Comparison of ENCODE assay signal across 1 cellular context in genomic region chr14:47194051-47194450, GRCh38.
TF ChIP-seq lines count a peak whose summit lies in the region.

No MANE protein-coding gene starts in this region.

TF ChIP-seq in endothelial cell of umbilical vein, 7 proteins besides CTCF, POLR2A, EP300 and RAD21:
- TF ChIP-seq MAX (IDR thresholded peaks at IDR 0.05; ENCODE audit: insufficient read depth, insufficient read length), result no peak
- peak; percentile 79 for TF ChIP-seq JUN (IDR thresholded peaks at IDR 0.05; ENCODE audit: borderline replicate concordance, insufficient read depth, insufficient read length, low read depth)
- TF ChIP-seq MYC (IDR thresholded peaks at IDR 0.05; ENCODE audit: low read depth, low read length), result no peak
- TF ChIP-seq GATA2 (IDR thresholded peaks at IDR 0.05; ENCODE audit: insufficient read depth, insufficient read length, low read depth, low read length), result no peak
- TF ChIP-seq POLR2AphosphoS5 (IDR thresholded peaks at IDR 0.05; ENCODE audit: insufficient read depth, low read depth, low read length), result no peak
- no peak for TF ChIP-seq EZH2 (IDR thresholded peaks at IDR 0.05; ENCODE audit: borderline replicate concordance, low read depth, low read length, severe bottlenecking)
- TF ChIP-seq FOS (IDR thresholded peaks at IDR 0.05; ENCODE audit: borderline replicate concordance, insufficient read depth, low read length), result peak; percentile 88
